ENCODE assay signal across 19 cellular contexts in the genomic region with DNA sequence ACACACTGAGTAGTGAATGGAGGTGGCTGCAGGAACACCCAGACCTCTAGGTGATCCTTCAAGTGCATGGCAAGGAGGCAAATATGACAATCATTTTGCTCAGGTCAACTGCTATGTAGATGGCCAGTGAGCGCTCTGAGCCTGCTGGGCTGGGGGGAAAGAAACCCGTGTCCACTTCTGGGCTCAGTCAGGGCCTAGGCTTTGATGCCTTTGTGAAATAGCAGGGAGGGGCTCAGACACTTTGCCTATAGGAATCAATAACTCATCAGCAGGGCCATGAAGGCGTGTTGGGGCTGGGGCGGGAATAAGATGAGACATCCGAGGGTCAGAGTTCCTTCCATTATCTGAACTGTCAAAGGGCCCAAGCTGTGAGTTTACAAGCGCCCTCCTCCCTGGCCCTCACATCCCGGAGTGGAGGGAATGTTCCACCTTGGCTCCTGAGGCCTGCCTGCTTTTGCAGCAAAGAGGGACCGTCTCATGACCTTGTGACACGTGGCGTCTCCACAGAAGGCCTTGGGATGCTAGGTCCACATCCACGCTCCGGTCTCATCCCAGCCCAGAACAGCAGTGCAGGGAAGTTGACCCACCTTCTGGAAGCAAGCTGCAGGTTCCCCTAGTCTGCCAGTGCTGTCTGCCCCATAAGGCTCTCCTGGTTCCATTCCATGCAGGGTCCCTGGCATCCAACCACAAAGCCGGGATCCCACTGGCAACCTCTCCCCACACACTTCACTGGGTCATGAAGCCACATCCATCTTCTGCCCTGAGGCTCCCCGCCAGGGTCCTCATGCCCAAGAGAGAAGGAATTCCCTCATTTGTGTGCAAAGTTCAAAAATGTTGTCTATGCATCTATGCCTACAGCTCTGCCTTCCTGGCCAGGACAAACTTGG.
DNase-seq lines count a peak whose midpoint lies in the region; ATAC-seq and TF ChIP-seq lines count a peak whose summit lies in the region.
"Had no signal": no experiment of that assay in that cellular context is flagged by ENCODE, and none has a peak within 500 bp of the region (broad histone marks: within the 10 kb centered on the region; RNA-seq: fewer than 3 reads in every experiment).

No MANE protein-coding gene starts in this region.

- no peaks in the 10 kb centered on the region for H3K9me3 ChIP-seq in A673 (ENCODE audit: low read depth, low read length, poor library complexity, severe bottlenecking)
- H3K9me3 ChIP-seq: right atrium auricular region, SJSA1 had no signal

- ATAC-seq in GM18519 (IDR thresholded peaks at IDR 0.05; ENCODE audit: low FRiP score, unreplicated experiment), result no peak
- ATAC-seq: activated naive CD8-positive, alpha-beta T cell treated with anti-CD3 and anti-CD28 coated beads, Interleukin-2, amount 50 U/mL, for 24 hours had no signal

- H3K4me1 Mint-ChIP-seq in CD14-positive monocyte (peaks cover 79% of the 10 kb centered on the region), neural crest cell (peaks cover 30% of the 10 kb centered on the region)
- H3K4me1 Mint-ChIP-seq in activated T-helper 1 cell treated with anti-CD3 and anti-CD28 coated beads, Interleukin-12 subunit alpha, Interleukin-12 subunit beta, Interleukin-2, Interleukin-4 antibody, amounts not matched to agents 30 ng/mL and 10 ng/mL and 1 ng/mL, durations not matched to agents 14 hours and 24 hours and 36 hours (ENCODE audit: low read depth), result peaks cover 73% of the 10 kb centered on the region

- H3K27ac Mint-ChIP-seq in CD14-positive monocyte (peak overlapping the region in 3 of 7 donors; percentile 33 to 88 (median 57)), neural crest cell (ENCODE audit: unreplicated experiment) (peak overlapping the region; percentile 91)
- peak overlapping the region; percentile 34 for H3K27ac Mint-ChIP-seq in activated T-helper 1 cell treated with anti-CD3 and anti-CD28 coated beads, Interleukin-12 subunit alpha, Interleukin-12 subunit beta, Interleukin-2, Interleukin-4 antibody, amounts not matched to agents 30 ng/mL and 10 ng/mL and 1 ng/mL, durations not matched to agents 14 hours and 24 hours and 36 hours
- H3K27ac Mint-ChIP-seq: activated naive CD8-positive, alpha-beta T cell treated with anti-CD3 and anti-CD28 coated beads, Interleukin-2, amount 50 U/mL, for 24 hours had no signal

- H3K36me3 ChIP-seq in A673 (ENCODE audit: insufficient read depth, low read length, poor library complexity, severe bottlenecking), result peaks cover 7% of the 10 kb centered on the region

- H3K36me3 Mint-ChIP-seq in CD14-positive monocyte (peaks cover 35 to 36% of the 10 kb centered on the region in 2 donors), neural crest cell (ENCODE audit: low read depth) (peaks cover 25% of the 10 kb centered on the region)
- H3K36me3 Mint-ChIP-seq in activated T-helper 1 cell treated with anti-CD3 and anti-CD28 coated beads, Interleukin-12 subunit alpha, Interleukin-12 subunit beta, Interleukin-2, Interleukin-4 antibody, amounts not matched to agents 30 ng/mL and 10 ng/mL and 1 ng/mL, durations not matched to agents 14 hours and 24 hours and 36 hours (ENCODE audit: low read depth), result peaks cover 50% of the 10 kb centered on the region

- TF ChIP-seq CTCF in A673 (conservative IDR thresholded peaks at IDR 0.05; ENCODE audit: low read depth, low read length) (no peak), CD14-positive monocyte (IDR thresholded peaks at IDR 0.05) (no peak), neural crest cell (conservative IDR thresholded peaks at IDR 0.05) (no peak), foreskin fibroblast (IDR thresholded peaks at IDR 0.05; ENCODE audit: low read depth, low read length) (no peak)

- peak overlapping the region; percentile 81 for H3K27ac ChIP-seq in A673 (ENCODE audit: low read depth, low read length, poor library complexity, severe bottlenecking)
- H3K27ac ChIP-seq: right atrium auricular region, SJSA1 had no signal

- intact Hi-C loops in A673 (cut with micrococcal nuclease; ENCODE audit: unreplicated experiment), result loop anchor here (5.0 kb wide), 1 partner anchor 46 kb away; no protein-coding TSS in a partner anchor
- intact Hi-C loops in CD14-positive monocyte (cut with micrococcal nuclease), result no loop called here
- intact Hi-C loops in activated T-helper 1 cell treated with anti-CD3 and anti-CD28 coated beads, Interleukin-12 subunit alpha, Interleukin-12 subunit beta, Interleukin-2, Interleukin-4 antibody, amounts not matched to agents 30 ng/mL and 10 ng/mL and 1 ng/mL, durations not matched to agents 14 hours and 24 hours and 36 hours (cut with micrococcal nuclease), result no loop called here

- H3K9me3 Mint-ChIP-seq in CD14-positive monocyte, result peaks cover 0 to 1% (median 0%) of the 10 kb centered on the region in 7 donors
- no peaks in the 10 kb centered on the region for H3K9me3 Mint-ChIP-seq in activated T-helper 1 cell treated with anti-CD3 and anti-CD28 coated beads, Interleukin-12 subunit alpha, Interleukin-12 subunit beta, Interleukin-2, Interleukin-4 antibody, amounts not matched to agents 30 ng/mL and 10 ng/mL and 1 ng/mL, durations not matched to agents 14 hours and 24 hours and 36 hours
- H3K9me3 Mint-ChIP-seq in neural crest cell, result no peaks in the 10 kb centered on the region
- H3K9me3 Mint-ChIP-seq: activated naive CD8-positive, alpha-beta T cell treated with anti-CD3 and anti-CD28 coated beads, Interleukin-2, amount 50 U/mL, for 24 hours; mesothelial cell of epicardium had no signal

- H3K4me3 ChIP-seq in A673 (ENCODE audit: low read depth, low read length, poor library complexity, severe bottlenecking), result no peak overlapping the region
- no peak overlapping the region for H3K4me3 ChIP-seq in foreskin fibroblast (ENCODE audit: low read depth in 1 of 2, low read length in 2 of 2)
- H3K4me3 ChIP-seq: right atrium auricular region, SJSA1 had no signal

- BruUV-seq in A673 (replicated peaks; lab: Mats Ljungman, UMichigan), result no TSS peak

- H3K4me3 Mint-ChIP-seq in CD14-positive monocyte (peak overlapping the region; percentile 12 to 61), neural crest cell (peak overlapping the region; percentile 10)
- H3K4me3 Mint-ChIP-seq in activated T-helper 1 cell treated with anti-CD3 and anti-CD28 coated beads, Interleukin-12 subunit alpha, Interleukin-12 subunit beta, Interleukin-2, Interleukin-4 antibody, amounts not matched to agents 30 ng/mL and 10 ng/mL and 1 ng/mL, durations not matched to agents 14 hours and 24 hours and 36 hours, result no peak overlapping the region
- H3K4me3 Mint-ChIP-seq: activated naive CD8-positive, alpha-beta T cell treated with anti-CD3 and anti-CD28 coated beads, Interleukin-2, amount 50 U/mL, for 24 hours; mesothelial cell of epicardium had no signal

- peaks cover 27% of the 10 kb centered on the region for H3K4me1 ChIP-seq in A673 (ENCODE audit: insufficient read depth, low read length, poor library complexity, severe bottlenecking)

- DNase-seq in A673 (ENCODE audit: low spot score) (no peak), CD14-positive monocyte (ENCODE audit: low spot score) (no peak), neural crest cell (ENCODE audit: low read depth, low spot score) (no peak), foreskin fibroblast (no peak), DMS114 treated with DMSO at 0.1 percent for 48 hours (lab: John Stamatoyannopoulos, UW; ENCODE audit: unreplicated experiment) (no peak)
- DNase-seq in activated T-helper 1 cell treated with anti-CD3 and anti-CD28 coated beads, Interleukin-12 subunit alpha, Interleukin-12 subunit beta, Interleukin-2, Interleukin-4 antibody, amounts not matched to agents 30 ng/mL and 10 ng/mL and 1 ng/mL, durations not matched to agents 14 hours and 24 hours and 36 hours (ENCODE audit: low spot score), result no peak
- DNase-seq: activated CD4-positive, alpha-beta T cell treated with anti-CD3 and anti-CD28 coated beads for 4 hours; activated naive CD8-positive, alpha-beta T cell treated with anti-CD3 and anti-CD28 coated beads, Interleukin-2, amount 50 U/mL, for 24 hours; caudate nucleus; hippocampal formation; NCI-H1092; NCI-H2107; NCI-H526 treated with DMSO at 0.1 percent for 48 hours; stimulated activated CD4-positive, alpha-beta T cell treated with anti-CD3 and anti-CD28 coated beads, Interleukin-1b, Interleukin-23, amount 100 ng/mL, for 48 hours; T1000 had no signal

- no peaks in the 10 kb centered on the region for H3K27me3 ChIP-seq in A673 (replicated peaks; ENCODE audit: insufficient read depth, low read depth, low read length, poor library complexity)
- H3K27me3 ChIP-seq: right atrium auricular region, SJSA1 had no signal

- no peaks in the 10 kb centered on the region for H3K27me3 Mint-ChIP-seq in CD14-positive monocyte (ENCODE audit: low read depth in 3 of 3)
- no peaks in the 10 kb centered on the region for H3K27me3 Mint-ChIP-seq in activated T-helper 1 cell treated with anti-CD3 and anti-CD28 coated beads, Interleukin-12 subunit alpha, Interleukin-12 subunit beta, Interleukin-2, Interleukin-4 antibody, amounts not matched to agents 30 ng/mL and 10 ng/mL and 1 ng/mL, durations not matched to agents 14 hours and 24 hours and 36 hours (ENCODE audit: insufficient read depth)
- H3K27me3 Mint-ChIP-seq in neural crest cell (ENCODE audit: low read depth), result no peaks in the 10 kb centered on the region
- H3K27me3 Mint-ChIP-seq: activated naive CD8-positive, alpha-beta T cell treated with anti-CD3 and anti-CD28 coated beads, Interleukin-2, amount 50 U/mL, for 24 hours had no signal

- POLR2A ChIA-PET in A673 (lab: Charles Lee; ENCODE audit: low non-redundant PET), result no interaction called here

- CTCF ChIA-PET in A673 (lab: Charles Lee), result no interaction called here
